1 cellular context compared by ENCODE assay signal in genomic region chr6:170225852-170226417, GRCh38.
TF ChIP-seq lines count a peak whose summit lies in the region.

No MANE protein-coding gene starts in this region.

TF ChIP-seq in K562, 482 proteins besides CTCF, POLR2A, EP300 and RAD21 (continued from another document):
- no peak for TF ChIP-seq CHD7 (IDR thresholded peaks at IDR 0.05; ENCODE audit: low read depth, low read length)
- 0 out of 2 replicates have a peak, but pooled peaks have one; percentile 19 for TF ChIP-seq EZH2 (IDR thresholded peaks at IDR 0.05; ENCODE audit: borderline replicate concordance, low read depth, low read length)
- TF ChIP-seq BHLHE40 (IDR thresholded peaks at IDR 0.05; ENCODE audit: low read length) = peak; percentile 45; the same call in 1 of the 2 replicates
- TF ChIP-seq, protein P1, sequence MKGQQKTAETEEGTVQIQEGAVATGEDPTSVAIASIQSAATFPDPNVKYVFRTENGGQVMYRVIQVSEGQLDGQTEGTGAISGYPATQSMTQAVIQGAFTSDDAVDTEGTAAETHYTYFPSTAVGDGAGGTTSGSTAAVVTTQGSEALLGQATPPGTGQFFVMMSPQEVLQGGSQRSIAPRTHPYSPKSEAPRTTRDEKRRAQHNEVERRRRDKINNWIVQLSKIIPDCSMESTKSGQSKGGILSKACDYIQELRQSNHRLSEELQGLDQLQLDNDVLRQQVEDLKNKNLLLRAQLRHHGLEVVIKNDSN (CRISPR knock-in tag; IDR thresholded peaks at IDR 0.05) = peak; percentile 80
- TF ChIP-seq RAD51 (IDR thresholded peaks at IDR 0.05; ENCODE audit: borderline replicate concordance, low read depth) = 0 out of 2 replicates have a peak, but pooled peaks have one; percentile 39
- peak; percentile 61; the same call in 1 of the 2 replicates for TF ChIP-seq L3MBTL2 (IDR thresholded peaks at IDR 0.05)
- TF ChIP-seq EGR1 (conservative IDR thresholded peaks at IDR 0.05) = no peak
- no peak for TF ChIP-seq XRCC3 (IDR thresholded peaks at IDR 0.05)
- TF ChIP-seq USF2 (CRISPR knock-in tag; IDR thresholded peaks at IDR 0.05) = peak; percentile 67
- TF ChIP-seq, protein P2, sequence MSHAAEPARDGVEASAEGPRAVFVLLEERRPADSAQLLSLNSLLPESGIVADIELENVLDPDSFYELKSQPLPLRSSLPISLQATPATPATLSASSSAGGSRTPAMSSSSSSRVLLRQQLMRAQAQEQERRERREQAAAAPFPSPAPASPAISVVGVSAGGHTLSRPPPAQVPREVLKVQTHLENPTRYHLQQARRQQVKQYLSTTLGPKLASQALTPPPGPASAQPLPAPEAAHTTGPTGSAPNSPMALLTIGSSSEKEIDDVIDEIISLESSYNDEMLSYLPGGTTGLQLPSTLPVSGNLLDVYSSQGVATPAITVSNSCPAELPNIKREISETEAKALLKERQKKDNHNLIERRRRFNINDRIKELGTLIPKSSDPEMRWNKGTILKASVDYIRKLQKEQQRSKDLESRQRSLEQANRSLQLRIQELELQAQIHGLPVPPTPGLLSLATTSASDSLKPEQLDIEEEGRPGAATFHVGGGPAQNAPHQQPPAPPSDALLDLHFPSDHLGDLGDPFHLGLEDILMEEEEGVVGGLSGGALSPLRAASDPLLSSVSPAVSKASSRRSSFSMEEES (CRISPR knock-in tag; IDR thresholded peaks at IDR 0.05) = peak; percentile 27; the same call in 1 of the 2 replicates
- no peak for TF ChIP-seq ZNF165 (CRISPR knock-in tag; IDR thresholded peaks at IDR 0.05; ENCODE audit: borderline replicate concordance)
